In the genomic region with DNA sequence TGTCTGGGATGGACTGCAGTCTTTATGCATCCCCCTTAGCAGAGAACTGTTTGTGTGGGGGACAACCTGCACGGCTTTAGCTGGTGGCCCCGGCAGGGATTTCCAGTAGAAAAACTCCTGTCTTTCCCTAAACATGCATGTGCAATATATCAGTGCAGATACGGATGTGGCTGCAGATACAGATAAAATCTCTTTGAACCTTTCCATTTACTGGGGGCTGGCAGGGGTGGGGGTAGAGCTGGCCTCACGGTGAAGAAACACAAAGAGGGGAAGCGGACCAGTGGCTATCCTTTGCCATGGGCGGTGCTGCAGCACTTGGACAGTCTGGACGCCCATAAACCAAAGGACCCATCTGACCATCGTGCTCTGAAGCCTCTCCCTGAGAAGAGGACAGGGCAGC, we compare ENCODE assay signal across 14 cellular contexts.
"Had no signal": no experiment of that assay in that cellular context is flagged by ENCODE, and none has a peak within 500 bp of the region (broad histone marks: within the 10 kb centered on the region; RNA-seq: fewer than 3 reads in every experiment).

No MANE protein-coding gene starts in this region.

- H3K27me3 ChIP-seq: body of pancreas, esophagus squamous epithelium, gastrocnemius medialis, upper lobe of right lung had no signal

- H3K27ac ChIP-seq: upper lobe of right lung, VCaP had no signal

- ATAC-seq: body of pancreas had no signal

- H3K36me3 ChIP-seq: esophagus squamous epithelium, gastrocnemius medialis, spleen, upper lobe of right lung had no signal

- H3K4me3 ChIP-seq: body of pancreas, esophagus squamous epithelium, gastrocnemius medialis, spleen, upper lobe of right lung had no signal

- H3K9me3 ChIP-seq: body of pancreas, esophagus squamous epithelium, gastrocnemius medialis, spleen, upper lobe of right lung had no signal

- DNase-seq: activated gamma-delta T cell; activated naive CD4-positive, alpha-beta T cell treated with anti-CD3 and anti-CD28 coated beads, Interleukin-2, amount 50 U/mL, for 16 hours; activated naive CD8-positive, alpha-beta T cell treated with anti-CD3 and anti-CD28 coated beads, Interleukin-2, amount 50 U/mL, for 24 hours; esophagus squamous epithelium; gastrocnemius medialis; left ventricle myocardium superior; mammary epithelial cell; occipital lobe; spleen; stimulated activated CD4-positive, alpha-beta T cell treated with anti-CD3 and anti-CD28 coated beads, Interleukin-4, amount 100 ng/mL, for 1 hour; stimulated activated naive CD4-positive, alpha-beta T cell; upper lobe of right lung had no signal
